Comparison of ENCODE assay signal across 1 cellular context in the genomic region with DNA sequence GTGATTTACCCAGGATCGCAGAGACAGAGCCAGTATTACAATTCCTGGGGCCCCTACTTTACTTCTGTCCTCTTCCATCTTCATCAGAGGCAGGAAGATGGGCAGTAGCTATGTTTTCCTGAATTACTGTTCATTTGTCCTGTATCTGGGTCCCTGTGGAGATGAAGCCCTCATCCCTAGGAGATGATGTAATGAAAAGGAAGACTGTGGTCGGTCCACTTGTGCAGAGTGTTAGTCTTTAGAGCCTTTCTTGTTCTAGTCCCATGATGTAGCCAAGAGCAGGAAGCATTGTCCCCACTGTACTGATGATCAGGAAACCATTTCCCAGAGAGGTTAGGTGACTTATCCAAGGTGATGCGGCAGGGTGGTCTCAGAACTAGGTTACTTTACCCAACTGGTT.
TF ChIP-seq lines count a peak whose summit lies in the region.

No MANE protein-coding gene starts in this region.

TF ChIP-seq in GM12878, 131 proteins besides CTCF, POLR2A, EP300 and RAD21:
- TF ChIP-seq ZBED1 (IDR thresholded peaks at IDR 0.05; ENCODE audit: borderline replicate concordance) (no peak), ESRRA (IDR thresholded peaks at IDR 0.05; ENCODE audit: low read length) (no peak), NR2C1 (IDR thresholded peaks at IDR 0.05) (no peak), BACH1 (IDR thresholded peaks at IDR 0.05; ENCODE audit: borderline replicate concordance) (no peak), PAX5 (IDR thresholded peaks at IDR 0.05; ENCODE audit: borderline replicate concordance, low read depth, low read length) (no peak), ZBTB33 (IDR thresholded peaks at IDR 0.05) (no peak), ELK1 (IDR thresholded peaks at IDR 0.05; ENCODE audit: low read depth, low read length) (no peak), WRNIP1 (IDR thresholded peaks at IDR 0.05; ENCODE audit: borderline replicate concordance, low read depth, low read length) (no peak)
- TF ChIP-seq, protein P1, sequence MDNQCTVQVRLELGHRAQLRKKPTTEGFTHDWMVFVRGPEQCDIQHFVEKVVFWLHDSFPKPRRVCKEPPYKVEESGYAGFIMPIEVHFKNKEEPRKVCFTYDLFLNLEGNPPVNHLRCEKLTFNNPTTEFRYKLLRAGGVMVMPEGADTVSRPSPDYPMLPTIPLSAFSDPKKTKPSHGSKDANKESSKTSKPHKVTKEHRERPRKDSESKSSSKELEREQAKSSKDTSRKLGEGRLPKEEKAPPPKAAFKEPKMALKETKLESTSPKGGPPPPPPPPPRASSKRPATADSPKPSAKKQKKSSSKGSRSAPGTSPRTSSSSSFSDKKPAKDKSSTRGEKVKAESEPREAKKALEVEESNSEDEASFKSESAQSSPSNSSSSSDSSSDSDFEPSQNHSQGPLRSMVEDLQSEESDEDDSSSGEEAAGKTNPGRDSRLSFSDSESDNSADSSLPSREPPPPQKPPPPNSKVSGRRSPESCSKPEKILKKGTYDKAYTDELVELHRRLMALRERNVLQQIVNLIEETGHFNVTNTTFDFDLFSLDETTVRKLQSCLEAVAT (IDR thresholded peaks at IDR 0.05) = no peak
- TF ChIP-seq, protein P2, sequence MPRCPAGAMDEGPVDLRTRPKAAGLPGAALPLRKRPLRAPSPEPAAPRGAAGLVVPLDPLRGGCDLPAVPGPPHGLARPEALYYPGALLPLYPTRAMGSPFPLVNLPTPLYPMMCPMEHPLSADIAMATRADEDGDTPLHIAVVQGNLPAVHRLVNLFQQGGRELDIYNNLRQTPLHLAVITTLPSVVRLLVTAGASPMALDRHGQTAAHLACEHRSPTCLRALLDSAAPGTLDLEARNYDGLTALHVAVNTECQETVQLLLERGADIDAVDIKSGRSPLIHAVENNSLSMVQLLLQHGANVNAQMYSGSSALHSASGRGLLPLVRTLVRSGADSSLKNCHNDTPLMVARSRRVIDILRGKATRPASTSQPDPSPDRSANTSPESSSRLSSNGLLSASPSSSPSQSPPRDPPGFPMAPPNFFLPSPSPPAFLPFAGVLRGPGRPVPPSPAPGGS (IDR thresholded peaks at IDR 0.05; ENCODE audit: borderline replicate concordance, insufficient read depth, low read depth, low read length, poor library complexity, severe bottlenecking) = no peak
- TF ChIP-seq, protein P3, sequence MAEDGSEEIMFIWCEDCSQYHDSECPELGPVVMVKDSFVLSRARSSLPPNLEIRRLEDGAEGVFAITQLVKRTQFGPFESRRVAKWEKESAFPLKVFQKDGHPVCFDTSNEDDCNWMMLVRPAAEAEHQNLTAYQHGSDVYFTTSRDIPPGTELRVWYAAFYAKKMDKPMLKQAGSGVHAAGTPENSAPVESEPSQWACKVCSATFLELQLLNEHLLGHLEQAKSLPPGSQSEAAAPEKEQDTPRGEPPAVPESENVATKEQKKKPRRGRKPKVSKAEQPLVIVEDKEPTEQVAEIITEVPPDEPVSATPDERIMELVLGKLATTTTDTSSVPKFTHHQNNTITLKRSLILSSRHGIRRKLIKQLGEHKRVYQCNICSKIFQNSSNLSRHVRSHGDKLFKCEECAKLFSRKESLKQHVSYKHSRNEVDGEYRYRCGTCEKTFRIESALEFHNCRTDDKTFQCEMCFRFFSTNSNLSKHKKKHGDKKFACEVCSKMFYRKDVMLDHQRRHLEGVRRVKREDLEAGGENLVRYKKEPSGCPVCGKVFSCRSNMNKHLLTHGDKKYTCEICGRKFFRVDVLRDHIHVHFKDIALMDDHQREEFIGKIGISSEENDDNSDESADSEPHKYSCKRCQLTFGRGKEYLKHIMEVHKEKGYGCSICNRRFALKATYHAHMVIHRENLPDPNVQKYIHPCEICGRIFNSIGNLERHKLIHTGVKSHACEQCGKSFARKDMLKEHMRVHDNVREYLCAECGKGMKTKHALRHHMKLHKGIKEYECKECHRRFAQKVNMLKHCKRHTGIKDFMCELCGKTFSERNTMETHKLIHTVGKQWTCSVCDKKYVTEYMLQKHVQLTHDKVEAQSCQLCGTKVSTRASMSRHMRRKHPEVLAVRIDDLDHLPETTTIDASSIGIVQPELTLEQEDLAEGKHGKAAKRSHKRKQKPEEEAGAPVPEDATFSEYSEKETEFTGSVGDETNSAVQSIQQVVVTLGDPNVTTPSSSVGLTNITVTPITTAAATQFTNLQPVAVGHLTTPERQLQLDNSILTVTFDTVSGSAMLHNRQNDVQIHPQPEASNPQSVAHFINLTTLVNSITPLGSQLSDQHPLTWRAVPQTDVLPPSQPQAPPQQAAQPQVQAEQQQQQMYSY (CRISPR knock-in tag; IDR thresholded peaks at IDR 0.05) = no peak
- TF ChIP-seq, protein P4, sequence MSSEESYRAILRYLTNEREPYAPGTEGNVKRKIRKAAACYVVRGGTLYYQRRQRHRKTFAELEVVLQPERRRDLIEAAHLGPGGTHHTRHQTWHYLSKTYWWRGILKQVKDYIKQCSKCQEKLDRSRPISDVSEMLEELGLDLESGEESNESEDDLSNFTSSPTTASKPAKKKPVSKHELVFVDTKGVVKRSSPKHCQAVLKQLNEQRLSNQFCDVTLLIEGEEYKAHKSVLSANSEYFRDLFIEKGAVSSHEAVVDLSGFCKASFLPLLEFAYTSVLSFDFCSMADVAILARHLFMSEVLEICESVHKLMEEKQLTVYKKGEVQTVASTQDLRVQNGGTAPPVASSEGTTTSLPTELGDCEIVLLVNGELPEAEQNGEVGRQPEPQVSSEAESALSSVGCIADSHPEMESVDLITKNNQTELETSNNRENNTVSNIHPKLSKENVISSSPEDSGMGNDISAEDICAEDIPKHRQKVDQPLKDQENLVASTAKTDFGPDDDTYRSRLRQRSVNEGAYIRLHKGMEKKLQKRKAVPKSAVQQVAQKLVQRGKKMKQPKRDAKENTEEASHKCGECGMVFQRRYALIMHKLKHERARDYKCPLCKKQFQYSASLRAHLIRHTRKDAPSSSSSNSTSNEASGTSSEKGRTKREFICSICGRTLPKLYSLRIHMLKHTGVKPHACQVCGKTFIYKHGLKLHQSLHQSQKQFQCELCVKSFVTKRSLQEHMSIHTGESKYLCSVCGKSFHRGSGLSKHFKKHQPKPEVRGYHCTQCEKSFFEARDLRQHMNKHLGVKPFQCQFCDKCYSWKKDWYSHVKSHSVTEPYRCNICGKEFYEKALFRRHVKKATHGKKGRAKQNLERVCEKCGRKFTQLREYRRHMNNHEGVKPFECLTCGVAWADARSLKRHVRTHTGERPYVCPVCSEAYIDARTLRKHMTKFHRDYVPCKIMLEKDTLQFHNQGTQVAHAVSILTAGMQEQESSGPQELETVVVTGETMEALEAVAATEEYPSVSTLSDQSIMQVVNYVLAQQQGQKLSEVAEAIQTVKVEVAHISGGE (CRISPR knock-in tag; IDR thresholded peaks at IDR 0.05) = no peak
